In genomic region chr6:2895072-2895471, GRCh38 we compare ENCODE assay signal across 20 cellular contexts. TPM values are rescaled to one million over a fixed set of nuclear protein-coding genes. Genes with fewer than 3 reads are reported as not detected.
DNase-seq lines count a peak whose midpoint lies in the region; ATAC-seq and TF ChIP-seq lines count a peak whose summit lies in the region.
"Had no signal": no experiment of that assay in that cellular context is flagged by ENCODE, and none has a peak within 500 bp of the region (broad histone marks: within the 10 kb centered on the region; RNA-seq: fewer than 3 reads in every experiment).

No MANE protein-coding gene starts in this region.

- no peaks in the 10 kb centered on the region for H3K27me3 Mint-ChIP-seq in activated CD8-positive, alpha-beta T cell treated with anti-CD3 and anti-CD28 coated beads, Interleukin-2, amount 10 ng/mL, durations not matched to agents 7 days and 5 days (ENCODE audit: low read depth)
- no peaks in the 10 kb centered on the region for H3K27me3 Mint-ChIP-seq in activated CD8-positive, alpha-beta T cell treated with anti-CD3 and anti-CD28 coated beads for 36 hours
- H3K27me3 Mint-ChIP-seq in CD4-positive, alpha-beta memory T cell: no peaks in the 10 kb centered on the region
- H3K27me3 Mint-ChIP-seq in activated naive CD8-positive, alpha-beta T cell treated with anti-CD3 and anti-CD28 coated beads for 36 hours: no peaks in the 10 kb centered on the region
- no peaks in the 10 kb centered on the region for H3K27me3 Mint-ChIP-seq in naive thymus-derived CD8-positive, alpha-beta T cell

- H3K4me3 ChIP-seq in CD4-positive, alpha-beta memory T cell (ENCODE audit: low read length in 2 of 2): no peak overlapping the region
- H3K4me3 ChIP-seq: GM23248, HAP-1 had no signal

- H3K36me3 Mint-ChIP-seq in activated CD8-positive, alpha-beta T cell treated with anti-CD3 and anti-CD28 coated beads, Interleukin-2, amount 10 ng/mL, durations not matched to agents 7 days and 5 days (ENCODE audit: low read depth): peaks cover 85% of the 10 kb centered on the region
- H3K36me3 Mint-ChIP-seq in activated CD8-positive, alpha-beta T cell treated with anti-CD3 and anti-CD28 coated beads for 36 hours (ENCODE audit: low read depth): peaks cover 81% of the 10 kb centered on the region
- H3K36me3 Mint-ChIP-seq in CD4-positive, alpha-beta memory T cell: peaks cover 82 to 84% of the 10 kb centered on the region in 2 donors
- H3K36me3 Mint-ChIP-seq in activated naive CD8-positive, alpha-beta T cell treated with anti-CD3 and anti-CD28 coated beads for 36 hours: peaks cover 81% of the 10 kb centered on the region
- H3K36me3 Mint-ChIP-seq in naive thymus-derived CD8-positive, alpha-beta T cell: peaks cover 29 to 90% (median 46%) of the 10 kb centered on the region in 3 donors

- no peak overlapping the region for H3K4me3 Mint-ChIP-seq in activated CD8-positive, alpha-beta T cell treated with anti-CD3 and anti-CD28 coated beads, Interleukin-2, amount 10 ng/mL, durations not matched to agents 7 days and 5 days
- no peak overlapping the region for H3K4me3 Mint-ChIP-seq in activated CD8-positive, alpha-beta T cell treated with anti-CD3 and anti-CD28 coated beads for 36 hours
- H3K4me3 Mint-ChIP-seq in CD4-positive, alpha-beta memory T cell: no peak overlapping the region
- no peak overlapping the region for H3K4me3 Mint-ChIP-seq in activated naive CD8-positive, alpha-beta T cell treated with anti-CD3 and anti-CD28 coated beads for 36 hours
- H3K4me3 Mint-ChIP-seq in naive thymus-derived CD8-positive, alpha-beta T cell: peak overlapping the region in 2 of 10 donors; percentile 10 to 14

- intact Hi-C loops in activated CD8-positive, alpha-beta T cell treated with anti-CD3 and anti-CD28 coated beads for 36 hours (cut with micrococcal nuclease): loop anchor here (5.0 kb wide), 1 partner anchor 38 kb away; no protein-coding TSS in a partner anchor
- intact Hi-C loops in CD4-positive, alpha-beta memory T cell (cut with micrococcal nuclease): no loop called here

- peaks cover 76% of the 10 kb centered on the region for H3K36me3 ChIP-seq in CD4-positive, alpha-beta memory T cell (ENCODE audit: insufficient read depth, low read length)

- no peak for DNase-seq in activated CD8-positive, alpha-beta T cell treated with anti-CD3 and anti-CD28 coated beads, Interleukin-2, amount 10 ng/mL, durations not matched to agents 7 days and 5 days
- no peak for DNase-seq in activated CD8-positive, alpha-beta T cell treated with anti-CD3 and anti-CD28 coated beads for 36 hours
- no peak for DNase-seq in CD4-positive, alpha-beta memory T cell
- DNase-seq in activated naive CD8-positive, alpha-beta T cell treated with anti-CD3 and anti-CD28 coated beads for 36 hours: no peak
- no peak for DNase-seq in naive thymus-derived CD8-positive, alpha-beta T cell
- DNase-seq in NCI-H524 treated with DMSO at 0.1 percent for 48 hours (lab: John Stamatoyannopoulos, UW) (no peak), NK-92 (lab: John Stamatoyannopoulos, UW; ENCODE audit: unreplicated experiment) (no peak)
- DNase-seq: 8988T, DMS79, GM23248, IMR-90, NCI-H1417, NCI-H187, NCI-H2107, NCI-H510A, NCI-H774, RPMI8226, SHP77 treated with DMSO at 0.1 percent for 48 hours had no signal

- H3K27ac ChIP-seq in CD4-positive, alpha-beta memory T cell (ENCODE audit: low read depth, low read length): peak overlapping the region; percentile 22
- H3K27ac ChIP-seq: GM23248 had no signal

- POLR2A ChIA-PET in activated CD8-positive, alpha-beta T cell treated with anti-CD3 and anti-CD28 coated beads, Interleukin-2, amount 10 ng/mL, durations not matched to agents 7 days and 5 days (lab: Charles Lee): interaction anchor here (0.6 kb wide), 1 partner anchor 16 kb away, joined by 3 read pairs; no protein-coding TSS in a partner anchor
- POLR2A ChIA-PET in activated CD8-positive, alpha-beta T cell treated with anti-CD3 and anti-CD28 coated beads for 36 hours (lab: Charles Lee): interaction anchor here (1.2 kb wide), 1 partner anchor 17 kb away, joined by 4 read pairs; no protein-coding TSS in a partner anchor
- POLR2A ChIA-PET in CD4-positive, alpha-beta memory T cell (lab: Charles Lee; ENCODE audit: partially characterized antibody): interaction anchor here (1.2 to 4.6 kb wide), 3 partner anchors 32 to 53 kb away, joined by 3 to 31 read pairs (median 4); partner anchors contain the start of gene SERPINB1
- POLR2A ChIA-PET in naive thymus-derived CD8-positive, alpha-beta T cell (lab: Charles Lee): interaction anchor here (0.6 to 1.6 kb wide), 6 partner anchors 8 to 126 kb away, joined by 3 to 4 read pairs (median 3); partner anchors contain the start of gene SERPINB9

- no peak for TF ChIP-seq CTCF in activated CD8-positive, alpha-beta T cell treated with anti-CD3 and anti-CD28 coated beads for 36 hours (IDR thresholded peaks at IDR 0.05)

- no peaks in the 10 kb centered on the region for H3K9me3 ChIP-seq in CD4-positive, alpha-beta memory T cell (ENCODE audit: control insufficient read depth in 1 of 2, low read length in 2 of 2)
- H3K9me3 ChIP-seq: HAP-1 had no signal

- peaks cover 83% of the 10 kb centered on the region for H3K4me1 ChIP-seq in CD4-positive, alpha-beta memory T cell (ENCODE audit: insufficient read depth, low read length)
- H3K4me1 ChIP-seq: HAP-1 had no signal

- no peak for ATAC-seq in activated CD8-positive, alpha-beta T cell treated with anti-CD3 and anti-CD28 coated beads, Interleukin-2, amount 10 ng/mL, durations not matched to agents 7 days and 5 days
- ATAC-seq in activated CD8-positive, alpha-beta T cell treated with anti-CD3 and anti-CD28 coated beads for 36 hours: no peak
- ATAC-seq in naive thymus-derived CD8-positive, alpha-beta T cell: no peak
- ATAC-seq in HG03108 (IDR thresholded peaks at IDR 0.05; ENCODE audit: unreplicated experiment): no peak

- CTCF ChIA-PET in activated CD8-positive, alpha-beta T cell treated with anti-CD3 and anti-CD28 coated beads, Interleukin-2, amount 10 ng/mL, durations not matched to agents 7 days and 5 days (lab: Charles Lee): interaction anchor here (0.7 to 3.9 kb wide), 3 partner anchors 17 to 57 kb away, joined by 3 to 17 read pairs (median 5); no protein-coding TSS in a partner anchor
- CTCF ChIA-PET in activated CD8-positive, alpha-beta T cell treated with anti-CD3 and anti-CD28 coated beads for 36 hours (lab: Charles Lee): interaction anchor here (1.6 to 3.3 kb wide), 3 partner anchors 15 to 49 kb away, joined by 4 to 15 read pairs (median 10); no protein-coding TSS in a partner anchor
- CTCF ChIA-PET in CD4-positive, alpha-beta memory T cell (lab: Charles Lee; ENCODE audit: partially characterized antibody): interaction anchor here (11.0 kb wide), 1 partner anchor 47 kb away, joined by 135 read pairs; no protein-coding TSS in a partner anchor

- no peaks in the 10 kb centered on the region for H3K9me3 Mint-ChIP-seq in activated CD8-positive, alpha-beta T cell treated with anti-CD3 and anti-CD28 coated beads, Interleukin-2, amount 10 ng/mL, durations not matched to agents 7 days and 5 days (ENCODE audit: insufficient read depth)
- no peaks in the 10 kb centered on the region for H3K9me3 Mint-ChIP-seq in activated CD8-positive, alpha-beta T cell treated with anti-CD3 and anti-CD28 coated beads for 36 hours
- peaks cover 0 to 2% (median 0%) of the 10 kb centered on the region in 8 donors for H3K9me3 Mint-ChIP-seq in CD4-positive, alpha-beta memory T cell
- H3K9me3 Mint-ChIP-seq in activated naive CD8-positive, alpha-beta T cell treated with anti-CD3 and anti-CD28 coated beads for 36 hours: peaks cover 7% of the 10 kb centered on the region
- H3K9me3 Mint-ChIP-seq in naive thymus-derived CD8-positive, alpha-beta T cell: no peaks in the 10 kb centered on the region

- peaks cover 58% of the 10 kb centered on the region for H3K4me1 Mint-ChIP-seq in activated CD8-positive, alpha-beta T cell treated with anti-CD3 and anti-CD28 coated beads, Interleukin-2, amount 10 ng/mL, durations not matched to agents 7 days and 5 days (ENCODE audit: low read depth)
- H3K4me1 Mint-ChIP-seq in activated CD8-positive, alpha-beta T cell treated with anti-CD3 and anti-CD28 coated beads for 36 hours (ENCODE audit: low read depth): peaks cover 70% of the 10 kb centered on the region
- peaks cover 52 to 89% (median 71%) of the 10 kb centered on the region in 4 donors for H3K4me1 Mint-ChIP-seq in CD4-positive, alpha-beta memory T cell
- peaks cover 53% of the 10 kb centered on the region for H3K4me1 Mint-ChIP-seq in activated naive CD8-positive, alpha-beta T cell treated with anti-CD3 and anti-CD28 coated beads for 36 hours
- H3K4me1 Mint-ChIP-seq in naive thymus-derived CD8-positive, alpha-beta T cell: peaks cover 39 to 79% (median 74%) of the 10 kb centered on the region in 4 donors

- no peaks in the 10 kb centered on the region for H3K27me3 ChIP-seq in CD4-positive, alpha-beta memory T cell (ENCODE audit: insufficient read depth, low read length)

- H3K27ac Mint-ChIP-seq in activated CD8-positive, alpha-beta T cell treated with anti-CD3 and anti-CD28 coated beads, Interleukin-2, amount 10 ng/mL, durations not matched to agents 7 days and 5 days: peak overlapping the region; percentile 11
- no peak overlapping the region for H3K27ac Mint-ChIP-seq in activated CD8-positive, alpha-beta T cell treated with anti-CD3 and anti-CD28 coated beads for 36 hours
- H3K27ac Mint-ChIP-seq in CD4-positive, alpha-beta memory T cell: peak overlapping the region in 5 of 7 donors; percentile 15 to 83 (median 35)
- peak overlapping the region; percentile 75 for H3K27ac Mint-ChIP-seq in activated naive CD8-positive, alpha-beta T cell treated with anti-CD3 and anti-CD28 coated beads for 36 hours
- peak overlapping the region in 9 of 10 donors; percentile 9 to 98 (median 75) for H3K27ac Mint-ChIP-seq in naive thymus-derived CD8-positive, alpha-beta T cell

RNA-seq across cellular contexts. Expression of gene SERPINB9, which starts 8.0 kb away (rescaled TPM):
- 10 to 100 TPM; 36.9 to 38.1 TPM for total RNA-seq in activated CD8-positive, alpha-beta T cell treated with anti-CD3 and anti-CD28 coated beads, Interleukin-2, amount 10 ng/mL, durations not matched to agents 7 days and 5 days
- 10 to 100 TPM; 65.7 to 70.3 TPM for total RNA-seq in activated CD8-positive, alpha-beta T cell treated with anti-CD3 and anti-CD28 coated beads for 36 hours
- 10 to 100 TPM; 83.2 to 88.5 TPM for total RNA-seq in CD4-positive, alpha-beta memory T cell
- polyA plus RNA-seq in CD4-positive, alpha-beta memory T cell: 10 to 100 TPM; 20.4 to 41.0 TPM
- total RNA-seq in activated naive CD8-positive, alpha-beta T cell treated with anti-CD3 and anti-CD28 coated beads for 36 hours: 10 to 100 TPM; 51.3 to 51.4 TPM
- 10 to 100 TPM; 56.6 to 57.1 TPM for total RNA-seq in naive thymus-derived CD8-positive, alpha-beta T cell
- polyA plus RNA-seq in naive thymus-derived CD8-positive, alpha-beta T cell: 10 to 100 TPM; 29.9 to 37.2 (median 35.0) TPM

RNA-seq across cellular contexts. Expression of gene SERPINB1, which starts 53.4 kb away (rescaled TPM):
- total RNA-seq in activated CD8-positive, alpha-beta T cell treated with anti-CD3 and anti-CD28 coated beads, Interleukin-2, amount 10 ng/mL, durations not matched to agents 7 days and 5 days: 10 to 100 TPM; 55.1 to 57.1 TPM
- total RNA-seq in activated CD8-positive, alpha-beta T cell treated with anti-CD3 and anti-CD28 coated beads for 36 hours: 10 to 100 TPM; 55.8 to 60.0 TPM
- 10 to 100 TPM; 56.7 to 58.0 TPM for total RNA-seq in CD4-positive, alpha-beta memory T cell
- polyA plus RNA-seq in CD4-positive, alpha-beta memory T cell: 100 to 1,000 TPM; 126 to 159 TPM
- 10 to 100 TPM; 38.1 to 44.7 TPM for total RNA-seq in activated naive CD8-positive, alpha-beta T cell treated with anti-CD3 and anti-CD28 coated beads for 36 hours
- total RNA-seq in naive thymus-derived CD8-positive, alpha-beta T cell: 10 to 100 TPM; 65.3 to 67.1 TPM
- polyA plus RNA-seq in naive thymus-derived CD8-positive, alpha-beta T cell: 100 to 1,000 TPM; 121 to 130 (median 123) TPM
